In genomic region chr1:69915347-69915746, GRCh38 we compare ENCODE assay signal across 14 cellular contexts.
A peak's percentile ranks its signal among the peaks of the same experiment; 100 is the strongest.
DNase-seq lines count a peak whose midpoint lies in the region; ATAC-seq and TF ChIP-seq lines count a peak whose summit lies in the region.
"Had no signal": no experiment of that assay in that cellular context is flagged by ENCODE, and none has a peak within 500 bp of the region (broad histone marks: within the 10 kb centered on the region; RNA-seq: fewer than 3 reads in every experiment).

No MANE protein-coding gene starts in this region.

- no peaks in the 10 kb centered on the region for H3K27me3 ChIP-seq in effector memory CD4-positive, alpha-beta T cell (replicated peaks; ENCODE audit: control insufficient read depth, insufficient read depth, low read length, poor library complexity, severe bottlenecking)
- no peaks in the 10 kb centered on the region for H3K27me3 ChIP-seq in CD4-positive, alpha-beta T cell (ENCODE audit: control insufficient read depth, insufficient read depth, low read length)
- H3K27me3 ChIP-seq: breast epithelium had no signal

- no peaks in the 10 kb centered on the region for H3K36me3 Mint-ChIP-seq in CD4-positive, alpha-beta T cell (ENCODE audit: low read depth)
- H3K36me3 Mint-ChIP-seq: activated CD4-positive, alpha-beta memory T cell treated with anti-CD3 and anti-CD28 coated beads for 36 hours had no signal

- CTCF ChIA-PET in CD4-positive, alpha-beta T cell (lab: Charles Lee): no interaction called here

- DNase-seq in AG09319 (ENCODE audit: extremely low read depth, low read depth): peak; percentile 42
- peak; percentile 3 to 21 for DNase-seq in Kasumi-1 (lab: John Stamatoyannopoulos, UW)
- DNase-seq in cardiac fibroblast (ENCODE audit: low read depth in 2 of 2): peak; percentile 64 to 78
- peak; percentile 18 for DNase-seq in myocyte (ENCODE audit: low read depth)
- DNase-seq in NCI-H2196 (lab: John Stamatoyannopoulos, UW; ENCODE audit: unreplicated experiment): no peak
- DNase-seq in middle frontal gyrus (ENCODE audit: extremely low spot score, low spot score): no peak
- no peak for DNase-seq in effector memory CD4-positive, alpha-beta T cell
- DNase-seq in CD4-positive, alpha-beta T cell: no peak
- DNase-seq: activated CD4-positive, alpha-beta memory T cell treated with anti-CD3 and anti-CD28 coated beads for 36 hours; activated gamma-delta T cell treated with Interleukin-2 at 50 U/mL for 16 hours; Karpas-422; stimulated activated naive CD8-positive, alpha-beta T cell treated with anti-CD3 and anti-CD28 coated beads, Interleukin-15, Interleukin-2, amounts not matched to agents 100 U/mL and 50 U/mL, for 24 hours had no signal

- H3K4me3 Mint-ChIP-seq in CD4-positive, alpha-beta T cell: no peak overlapping the region
- H3K4me3 Mint-ChIP-seq: activated CD4-positive, alpha-beta memory T cell treated with anti-CD3 and anti-CD28 coated beads for 36 hours had no signal

- no peak overlapping the region for H3K27ac Mint-ChIP-seq in CD4-positive, alpha-beta T cell
- H3K27ac Mint-ChIP-seq: activated CD4-positive, alpha-beta memory T cell treated with anti-CD3 and anti-CD28 coated beads for 36 hours had no signal

- no peak overlapping the region for H3K4me3 ChIP-seq in cardiac fibroblast (replicated peaks in 1 of 2; ENCODE audit: low read depth in 2 of 2, low read length in 2 of 2)
- H3K4me3 ChIP-seq in effector memory CD4-positive, alpha-beta T cell (ENCODE audit: insufficient read depth, low read depth, low read length, poor library complexity, severe bottlenecking): no peak overlapping the region
- H3K4me3 ChIP-seq: breast epithelium had no signal

- TF ChIP-seq CTCF in AG09319 (IDR thresholded peaks at IDR 0.05; ENCODE audit: low read depth, low read length) (no peak), cardiac fibroblast (IDR thresholded peaks at IDR 0.05; ENCODE audit: low read depth, low read length) (no peak)
- TF ChIP-seq CTCF in CD4-positive, alpha-beta T cell (IDR thresholded peaks at IDR 0.05): no peak

- ATAC-seq in CD4-positive, alpha-beta T cell (ENCODE audit: poor library complexity): no peak
- ATAC-seq: Panc1; stimulated activated naive CD8-positive, alpha-beta T cell treated with anti-CD3 and anti-CD28 coated beads, Interleukin-15, Interleukin-2, amounts not matched to agents 100 U/mL and 50 U/mL, for 24 hours had no signal

- POLR2A ChIA-PET in CD4-positive, alpha-beta T cell (lab: Charles Lee): no interaction called here

- H3K9me3 ChIP-seq in effector memory CD4-positive, alpha-beta T cell (ENCODE audit: control insufficient read depth, low read length): no peaks in the 10 kb centered on the region
- no peaks in the 10 kb centered on the region for H3K9me3 ChIP-seq in CD4-positive, alpha-beta T cell (ENCODE audit: control insufficient read depth, low read length)

- no peaks in the 10 kb centered on the region for H3K27me3 Mint-ChIP-seq in CD4-positive, alpha-beta T cell
- H3K27me3 Mint-ChIP-seq: activated CD4-positive, alpha-beta memory T cell treated with anti-CD3 and anti-CD28 coated beads for 36 hours had no signal

- H3K9me3 Mint-ChIP-seq in CD4-positive, alpha-beta T cell: peaks cover 8% of the 10 kb centered on the region
- H3K9me3 Mint-ChIP-seq: activated CD4-positive, alpha-beta memory T cell treated with anti-CD3 and anti-CD28 coated beads for 36 hours had no signal

- no peaks in the 10 kb centered on the region for H3K4me1 ChIP-seq in effector memory CD4-positive, alpha-beta T cell (ENCODE audit: control insufficient read depth, insufficient read depth, low read length, poor library complexity, severe bottlenecking)
- H3K4me1 ChIP-seq: breast epithelium had no signal

- no peaks in the 10 kb centered on the region for H3K36me3 ChIP-seq in effector memory CD4-positive, alpha-beta T cell (ENCODE audit: control insufficient read depth, insufficient read depth, low read length)
- H3K36me3 ChIP-seq: breast epithelium had no signal

- no peak overlapping the region for H3K27ac ChIP-seq in effector memory CD4-positive, alpha-beta T cell (ENCODE audit: insufficient read depth, low read length, poor library complexity, severe bottlenecking)
- H3K27ac ChIP-seq in CD4-positive, alpha-beta T cell (ENCODE audit: low read depth, low read length): no peak overlapping the region

- intact Hi-C loops in CD4-positive, alpha-beta T cell (cut with DNase I, micrococcal nuclease): no loop called here

- H3K4me1 Mint-ChIP-seq in CD4-positive, alpha-beta T cell (ENCODE audit: low read depth): no peaks in the 10 kb centered on the region

Comparison
In these comparisons a context has a peak if more than half of its experiments do, and no peak if none do; other contexts are left out.
1. DNase-seq: peak in AG09319 (single experiment), Kasumi-1 (2 of 2), cardiac fibroblast (2 of 2) and myocyte (single experiment); none in NCI-H2196 (single experiment), middle frontal gyrus (single experiment), effector memory CD4-positive, alpha-beta T cell (0 of 3) and CD4-positive, alpha-beta T cell (0 of 10).